Comparison of ENCODE assay signal across 1 cellular context in the genomic region with DNA sequence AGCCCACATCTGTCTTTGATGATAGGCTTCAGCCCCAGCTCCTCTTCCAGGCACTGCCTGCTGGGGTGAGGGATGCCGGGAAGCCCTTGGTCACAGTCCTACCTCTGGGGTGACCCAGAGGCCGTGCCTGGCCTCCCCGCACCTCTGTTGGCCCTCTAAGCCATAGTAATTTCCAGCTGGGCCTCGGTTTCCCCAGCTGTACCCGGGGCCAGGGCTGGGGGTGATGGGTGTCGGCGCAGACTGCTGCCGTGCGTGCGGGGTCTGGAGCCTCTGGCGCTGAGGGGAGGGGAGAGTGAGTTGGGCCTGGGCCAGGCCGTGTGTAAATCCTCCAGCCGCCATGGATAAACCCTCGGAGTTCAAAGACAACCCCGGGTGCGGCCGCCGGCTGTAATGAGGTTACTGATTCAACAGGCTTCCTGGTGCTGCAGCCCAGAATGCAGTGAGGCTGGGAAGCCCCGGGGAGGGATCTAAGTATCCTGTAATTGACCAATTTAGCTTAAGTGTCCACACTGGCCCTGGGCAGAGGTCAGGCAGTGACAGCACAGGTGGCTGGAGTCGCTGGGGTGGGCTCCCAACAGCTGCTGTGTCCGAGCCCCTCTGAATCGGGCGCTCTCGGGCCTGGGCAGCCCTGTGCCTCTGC.
TF ChIP-seq lines count a peak whose summit lies in the region.

No MANE protein-coding gene starts in this region.

TF ChIP-seq in HepG2, 621 proteins besides CTCF, POLR2A, EP300 and RAD21 (continued from another document and continues in another):
- TF ChIP-seq, protein P1, sequence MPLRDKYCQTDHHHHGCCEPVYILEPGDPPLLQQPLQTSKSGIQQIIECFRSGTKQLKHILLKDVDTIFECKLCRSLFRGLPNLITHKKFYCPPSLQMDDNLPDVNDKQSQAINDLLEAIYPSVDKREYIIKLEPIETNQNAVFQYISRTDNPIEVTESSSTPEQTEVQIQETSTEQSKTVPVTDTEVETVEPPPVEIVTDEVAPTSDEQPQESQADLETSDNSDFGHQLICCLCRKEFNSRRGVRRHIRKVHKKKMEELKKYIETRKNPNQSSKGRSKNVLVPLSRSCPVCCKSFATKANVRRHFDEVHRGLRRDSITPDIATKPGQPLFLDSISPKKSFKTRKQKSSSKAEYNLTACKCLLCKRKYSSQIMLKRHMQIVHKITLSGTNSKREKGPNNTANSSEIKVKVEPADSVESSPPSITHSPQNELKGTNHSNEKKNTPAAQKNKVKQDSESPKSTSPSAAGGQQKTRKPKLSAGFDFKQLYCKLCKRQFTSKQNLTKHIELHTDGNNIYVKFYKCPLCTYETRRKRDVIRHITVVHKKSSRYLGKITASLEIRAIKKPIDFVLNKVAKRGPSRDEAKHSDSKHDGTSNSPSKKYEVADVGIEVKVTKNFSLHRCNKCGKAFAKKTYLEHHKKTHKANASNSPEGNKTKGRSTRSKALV (CRISPR knock-in tag; IDR thresholded peaks at IDR 0.05), result 0 out of 2 replicates have a peak, but pooled peaks have one; percentile 47
- no peak for TF ChIP-seq JUN (CRISPR knock-in tag; IDR thresholded peaks at IDR 0.05)
- TF ChIP-seq ONECUT2 (CRISPR knock-in tag; IDR thresholded peaks at IDR 0.05), result no peak
- peak; percentile 68 for TF ChIP-seq HNF1B (CRISPR knock-in tag; IDR thresholded peaks at IDR 0.05)
- TF ChIP-seq, protein P2, sequence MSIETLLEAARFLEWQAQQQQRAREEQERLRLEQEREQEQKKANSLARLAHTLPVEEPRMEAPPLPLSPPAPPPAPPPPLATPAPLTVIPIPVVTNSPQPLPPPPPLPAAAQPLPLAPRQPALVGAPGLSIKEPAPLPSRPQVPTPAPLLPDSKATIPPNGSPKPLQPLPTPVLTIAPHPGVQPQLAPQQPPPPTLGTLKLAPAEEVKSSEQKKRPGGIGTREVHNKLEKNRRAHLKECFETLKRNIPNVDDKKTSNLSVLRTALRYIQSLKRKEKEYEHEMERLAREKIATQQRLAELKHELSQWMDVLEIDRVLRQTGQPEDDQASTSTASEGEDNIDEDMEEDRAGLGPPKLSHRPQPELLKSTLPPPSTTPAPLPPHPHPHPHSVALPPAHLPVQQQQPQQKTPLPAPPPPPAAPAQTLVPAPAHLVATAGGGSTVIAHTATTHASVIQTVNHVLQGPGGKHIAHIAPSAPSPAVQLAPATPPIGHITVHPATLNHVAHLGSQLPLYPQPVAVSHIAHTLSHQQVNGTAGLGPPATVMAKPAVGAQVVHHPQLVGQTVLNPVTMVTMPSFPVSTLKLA (IDR thresholded peaks at IDR 0.05), result no peak
- TF ChIP-seq ISX (CRISPR knock-in tag; conservative IDR thresholded peaks at IDR 0.05), result no peak
- no peak for TF ChIP-seq E2F2 (CRISPR knock-in tag; IDR thresholded peaks at IDR 0.05; ENCODE audit: borderline replicate concordance)
- no peak for TF ChIP-seq AGO2 (optimal IDR thresholded peaks at IDR 0.05; ENCODE audit: low read depth, low read length)
- no peak for TF ChIP-seq ZNF18 (CRISPR knock-in tag; IDR thresholded peaks at IDR 0.05; ENCODE audit: insufficient replicate concordance)
- TF ChIP-seq THAP11 (CRISPR knock-in tag; IDR thresholded peaks at IDR 0.05), result peak; percentile 32; the same call in 1 of the 2 replicates
- no peak for TF ChIP-seq HHEX (CRISPR knock-in tag; IDR thresholded peaks at IDR 0.05)
- no peak for TF ChIP-seq ZNF446 (CRISPR knock-in tag; IDR thresholded peaks at IDR 0.05)
- no peak for TF ChIP-seq PAX8 (CRISPR knock-in tag; IDR thresholded peaks at IDR 0.05; ENCODE audit: borderline replicate concordance)
- TF ChIP-seq ZNF512 (CRISPR knock-in tag; IDR thresholded peaks at IDR 0.05), result no peak
- TF ChIP-seq, protein P3, sequence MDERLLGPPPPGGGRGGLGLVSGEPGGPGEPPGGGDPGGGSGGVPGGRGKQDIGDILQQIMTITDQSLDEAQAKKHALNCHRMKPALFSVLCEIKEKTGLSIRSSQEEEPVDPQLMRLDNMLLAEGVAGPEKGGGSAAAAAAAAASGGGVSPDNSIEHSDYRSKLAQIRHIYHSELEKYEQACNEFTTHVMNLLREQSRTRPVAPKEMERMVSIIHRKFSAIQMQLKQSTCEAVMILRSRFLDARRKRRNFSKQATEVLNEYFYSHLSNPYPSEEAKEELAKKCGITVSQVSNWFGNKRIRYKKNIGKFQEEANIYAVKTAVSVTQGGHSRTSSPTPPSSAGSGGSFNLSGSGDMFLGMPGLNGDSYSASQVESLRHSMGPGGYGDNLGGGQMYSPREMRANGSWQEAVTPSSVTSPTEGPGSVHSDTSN (CRISPR knock-in tag; IDR thresholded peaks at IDR 0.05), result no peak
- no peak for TF ChIP-seq MATR3 (CRISPR knock-in tag; IDR thresholded peaks at IDR 0.05)
- no peak for TF ChIP-seq KDM4B (CRISPR knock-in tag; IDR thresholded peaks at IDR 0.05)
- TF ChIP-seq ZMAT3 (CRISPR knock-in tag; conservative IDR thresholded peaks at IDR 0.05), result no peak
- no peak for TF ChIP-seq ZFP82 (CRISPR knock-in tag; IDR thresholded peaks at IDR 0.05; ENCODE audit: borderline replicate concordance)
- TF ChIP-seq ZNF282 (IDR thresholded peaks at IDR 0.05; ENCODE audit: partially characterized antibody), result no peak
- TF ChIP-seq ZFP91 (CRISPR knock-in tag; IDR thresholded peaks at IDR 0.05; ENCODE audit: borderline replicate concordance), result no peak
- TF ChIP-seq PHF5A (CRISPR knock-in tag; IDR thresholded peaks at IDR 0.05; ENCODE audit: low read depth, unreplicated experiment), result no peak
- 0 out of 2 replicates have a peak, but pooled peaks have one; percentile 57 for TF ChIP-seq HES4 (CRISPR knock-in tag; IDR thresholded peaks at IDR 0.05; ENCODE audit: borderline replicate concordance)
- TF ChIP-seq ZNF639 (CRISPR knock-in tag; conservative IDR thresholded peaks at IDR 0.05), result no peak
- TF ChIP-seq ZNF720 (CRISPR knock-in tag; IDR thresholded peaks at IDR 0.05), result no peak
- TF ChIP-seq, protein P4, sequence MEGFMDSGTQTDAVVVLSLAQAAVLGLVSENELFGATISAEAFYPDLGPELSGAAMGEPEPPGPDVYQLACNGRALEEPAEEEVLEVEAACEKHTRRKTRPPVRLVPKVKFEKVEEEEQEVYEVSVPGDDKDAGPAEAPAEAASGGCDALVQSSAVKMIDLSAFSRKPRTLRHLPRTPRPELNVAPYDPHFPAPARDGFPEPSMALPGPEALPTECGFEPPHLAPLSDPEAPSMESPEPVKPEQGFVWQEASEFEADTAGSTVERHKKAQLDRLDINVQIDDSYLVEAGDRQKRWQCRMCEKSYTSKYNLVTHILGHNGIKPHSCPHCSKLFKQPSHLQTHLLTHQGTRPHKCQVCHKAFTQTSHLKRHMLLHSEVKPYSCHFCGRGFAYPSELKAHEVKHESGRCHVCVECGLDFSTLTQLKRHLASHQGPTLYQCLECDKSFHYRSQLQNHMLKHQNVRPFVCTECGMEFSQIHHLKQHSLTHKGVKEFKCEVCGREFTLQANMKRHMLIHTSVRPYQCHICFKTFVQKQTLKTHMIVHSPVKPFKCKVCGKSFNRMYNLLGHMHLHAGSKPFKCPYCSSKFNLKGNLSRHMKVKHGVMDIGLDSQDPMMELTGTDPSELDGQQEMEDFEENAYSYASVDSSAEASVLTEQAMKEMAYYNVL (CRISPR knock-in tag; IDR thresholded peaks at IDR 0.05; ENCODE audit: borderline replicate concordance), result no peak
- TF ChIP-seq RXRB (CRISPR knock-in tag; IDR thresholded peaks at IDR 0.05; ENCODE audit: borderline replicate concordance), result peak; percentile 62; the same call in 1 of the 2 replicates
- no peak for TF ChIP-seq PRDM10 (CRISPR knock-in tag; IDR thresholded peaks at IDR 0.05; ENCODE audit: low read depth)
- TF ChIP-seq NCOR1 (IDR thresholded peaks at IDR 0.05; ENCODE audit: borderline replicate concordance, low read length), result no peak; the same call in 1 of the 2 replicates
- TF ChIP-seq HMG20B (CRISPR knock-in tag; conservative IDR thresholded peaks at IDR 0.05), result no peak
- TF ChIP-seq, protein P5, sequence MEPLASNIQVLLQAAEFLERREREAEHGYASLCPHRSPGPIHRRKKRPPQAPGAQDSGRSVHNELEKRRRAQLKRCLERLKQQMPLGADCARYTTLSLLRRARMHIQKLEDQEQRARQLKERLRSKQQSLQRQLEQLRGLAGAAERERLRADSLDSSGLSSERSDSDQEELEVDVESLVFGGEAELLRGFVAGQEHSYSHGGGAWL (CRISPR knock-in tag; IDR thresholded peaks at IDR 0.05), result no peak
